In the genomic region with DNA sequence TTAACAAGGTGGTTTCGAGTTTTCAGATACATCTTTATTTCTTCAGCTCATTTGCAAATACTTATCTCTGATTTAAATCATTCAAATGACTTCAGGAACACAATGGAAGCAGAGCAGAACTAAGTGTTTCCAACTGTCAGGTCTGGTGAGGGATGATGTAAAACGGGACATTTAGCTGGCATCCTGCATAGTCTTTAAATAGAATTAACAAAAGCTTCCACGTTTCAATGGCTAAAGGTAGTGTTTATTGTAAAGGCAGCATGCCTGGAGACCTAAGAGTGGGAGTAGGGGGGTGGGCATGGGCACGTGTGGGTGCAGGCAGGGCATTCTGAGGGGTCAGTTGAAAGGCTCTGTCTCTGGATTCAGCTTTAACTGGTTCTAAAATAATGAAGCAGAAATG, we compare ENCODE assay signal across 24 cellular contexts.
"Had no signal": no experiment of that assay in that cellular context is flagged by ENCODE, and none has a peak within 500 bp of the region (broad histone marks: within the 10 kb centered on the region; RNA-seq: fewer than 3 reads in every experiment).

No MANE protein-coding gene starts in this region.

- H3K9me3 ChIP-seq: body of pancreas, left ventricle myocardium inferior, right lobe of liver, thyroid gland, upper lobe of right lung had no signal

- H3K4me1 Mint-ChIP-seq: activated CD4-positive, alpha-beta T cell treated with anti-CD3 and anti-CD28 coated beads, Interleukin-2, amount 10 ng/mL, durations not matched to agents 24 days and 14 days had no signal

- H3K27ac ChIP-seq: body of pancreas, left ventricle myocardium inferior, right lobe of liver, skin epidermis, thyroid gland, upper lobe of right lung, VCaP had no signal

- H3K36me3 ChIP-seq: left ventricle myocardium inferior, right lobe of liver, thyroid gland, upper lobe of right lung had no signal

- ATAC-seq: activated CD4-positive, CD25-positive, alpha-beta regulatory T cell treated with anti-CD3 and anti-CD28 coated beads, Interleukin-2, amount 50 U/mL, for 24 hours; activated CD8-positive, alpha-beta memory T cell treated with anti-CD3 and anti-CD28 coated beads, Interleukin-2, amount 10 ng/mL, durations not matched to agents 7 days and 5 days; body of pancreas; right lobe of liver; upper lobe of right lung had no signal

- H3K27me3 Mint-ChIP-seq: activated CD4-positive, alpha-beta memory T cell treated with anti-CD3 and anti-CD28 coated beads, Interleukin-2, amount 10 ng/mL, durations not matched to agents 7 days and 5 days; activated naive CD4-positive, alpha-beta T cell treated with anti-CD3 and anti-CD28 coated beads, Interleukin-2, amount 10 ng/mL, durations not matched to agents 7 days and 5 days; dendritic cell treated with granulocyte-macrophage colony-stimulating factor and Interleukin-4, amounts not matched to agents 40 ng/mL and 50 ng/mL, for 4 days; stimulated activated naive CD8-positive, alpha-beta T cell treated with anti-CD3 and anti-CD28 coated beads, Interleukin-15, Interleukin-2, amounts not matched to agents 100 ng/mL and 50 ng/mL, for 24 hours had no signal

- H3K4me3 Mint-ChIP-seq: activated CD4-positive, alpha-beta memory T cell treated with anti-CD3 and anti-CD28 coated beads, Interleukin-2, amount 10 ng/mL, durations not matched to agents 7 days and 5 days; activated CD4-positive, alpha-beta T cell treated with anti-CD3 and anti-CD28 coated beads, Interleukin-2, amount 10 ng/mL, durations not matched to agents 24 days and 14 days; activated CD8-positive, alpha-beta memory T cell treated with anti-CD3 and anti-CD28 coated beads, Interleukin-2, amount 10 ng/mL, durations not matched to agents 7 days and 5 days; activated naive CD4-positive, alpha-beta T cell treated with anti-CD3 and anti-CD28 coated beads, Interleukin-2, amount 10 ng/mL, durations not matched to agents 7 days and 5 days; dendritic cell treated with granulocyte-macrophage colony-stimulating factor and Interleukin-4, amounts not matched to agents 40 ng/mL and 50 ng/mL, for 4 days; immature natural killer cell; nephron progenitor cell; stimulated activated naive CD8-positive, alpha-beta T cell treated with anti-CD3 and anti-CD28 coated beads, Interleukin-15, Interleukin-2, amounts not matched to agents 100 ng/mL and 50 ng/mL, for 24 hours; T-helper 2 cell treated with Interferon-gamma antibody and Interleukin-4, amounts not matched to agents 5 μg/mL and 100 μg/mL, for 36 hours had no signal

- DNase-seq: activated CD4-positive, alpha-beta memory T cell treated with anti-CD3 and anti-CD28 coated beads, Interleukin-2, amount 10 ng/mL, durations not matched to agents 7 days and 5 days; activated CD4-positive, alpha-beta T cell treated with anti-CD3 and anti-CD28 coated beads, Interleukin-2, amount 10 ng/mL, durations not matched to agents 24 days and 14 days; activated CD8-positive, alpha-beta memory T cell treated with anti-CD3 and anti-CD28 coated beads, Interleukin-2, amount 10 ng/mL, durations not matched to agents 7 days and 5 days; activated effector memory CD4-positive, alpha-beta T cell treated with anti-CD3 and anti-CD28 coated beads, Interleukin-2, amount 50 U/mL, for 16 hours; activated naive CD4-positive, alpha-beta T cell treated with anti-CD3 and anti-CD28 coated beads, Interleukin-2, amount 10 ng/mL, durations not matched to agents 7 days and 5 days; activated T-cell treated with anti-CD3 and anti-CD28 coated beads for 4 hours; body of pancreas; effector CD4-positive, alpha-beta T cell; immature natural killer cell; left ventricle myocardium inferior; mammary epithelial cell; nephron progenitor cell; posterior cingulate gyrus; right lobe of liver; stimulated activated CD4-positive, alpha-beta T cell treated with anti-CD3 and anti-CD28 coated beads, Interleukin-1b, Interleukin-23, amount 100 ng/mL, for 48 hours; substantia nigra; thyroid gland; upper lobe of right lung had no signal

- H3K4me3 ChIP-seq: body of pancreas, left ventricle myocardium inferior, right lobe of liver, skin epidermis, thyroid gland, upper lobe of right lung had no signal

- H3K9me3 Mint-ChIP-seq: activated CD4-positive, alpha-beta memory T cell treated with anti-CD3 and anti-CD28 coated beads, Interleukin-2, amount 10 ng/mL, durations not matched to agents 7 days and 5 days; activated CD4-positive, alpha-beta T cell treated with anti-CD3 and anti-CD28 coated beads, Interleukin-2, amount 10 ng/mL, durations not matched to agents 24 days and 14 days; activated naive CD4-positive, alpha-beta T cell treated with anti-CD3 and anti-CD28 coated beads, Interleukin-2, amount 10 ng/mL, durations not matched to agents 7 days and 5 days; dendritic cell treated with granulocyte-macrophage colony-stimulating factor and Interleukin-4, amounts not matched to agents 40 ng/mL and 50 ng/mL, for 4 days; immature natural killer cell; nephron progenitor cell; stimulated activated naive CD8-positive, alpha-beta T cell treated with anti-CD3 and anti-CD28 coated beads, Interleukin-15, Interleukin-2, amounts not matched to agents 100 ng/mL and 50 ng/mL, for 24 hours; T-helper 2 cell treated with Interferon-gamma antibody and Interleukin-4, amounts not matched to agents 5 μg/mL and 100 μg/mL, for 36 hours had no signal

- H3K27me3 ChIP-seq: body of pancreas, right lobe of liver, thyroid gland, upper lobe of right lung had no signal

- H3K27ac Mint-ChIP-seq: activated CD4-positive, alpha-beta memory T cell treated with anti-CD3 and anti-CD28 coated beads, Interleukin-2, amount 10 ng/mL, durations not matched to agents 7 days and 5 days; activated CD4-positive, alpha-beta T cell treated with anti-CD3 and anti-CD28 coated beads, Interleukin-2, amount 10 ng/mL, durations not matched to agents 24 days and 14 days; activated CD8-positive, alpha-beta memory T cell treated with anti-CD3 and anti-CD28 coated beads, Interleukin-2, amount 10 ng/mL, durations not matched to agents 7 days and 5 days; activated naive CD4-positive, alpha-beta T cell treated with anti-CD3 and anti-CD28 coated beads, Interleukin-2, amount 10 ng/mL, durations not matched to agents 7 days and 5 days; dendritic cell treated with granulocyte-macrophage colony-stimulating factor and Interleukin-4, amounts not matched to agents 40 ng/mL and 50 ng/mL, for 4 days; immature natural killer cell; nephron progenitor cell; stimulated activated naive CD8-positive, alpha-beta T cell treated with anti-CD3 and anti-CD28 coated beads, Interleukin-15, Interleukin-2, amounts not matched to agents 100 ng/mL and 50 ng/mL, for 24 hours; T-helper 2 cell treated with Interferon-gamma antibody and Interleukin-4, amounts not matched to agents 5 μg/mL and 100 μg/mL, for 36 hours had no signal

- H3K36me3 Mint-ChIP-seq: activated CD8-positive, alpha-beta memory T cell treated with anti-CD3 and anti-CD28 coated beads, Interleukin-2, amount 10 ng/mL, durations not matched to agents 7 days and 5 days; activated naive CD4-positive, alpha-beta T cell treated with anti-CD3 and anti-CD28 coated beads, Interleukin-2, amount 10 ng/mL, durations not matched to agents 7 days and 5 days; immature natural killer cell had no signal
